In genomic region chr11:20258496-20258895, GRCh38 we compare ENCODE assay signal across 20 cellular contexts.
"Had no signal": no experiment of that assay in that cellular context is flagged by ENCODE, and none has a peak within 500 bp of the region (broad histone marks: within the 10 kb centered on the region; RNA-seq: fewer than 3 reads in every experiment).

No MANE protein-coding gene starts in this region.

- DNase-seq: activated CD4-positive, alpha-beta T cell treated with anti-CD3 and anti-CD28 coated beads, Interleukin-2, amount 10 ng/mL, durations not matched to agents 7 days and 5 days; activated CD4-positive, CD25-positive, alpha-beta regulatory T cell treated with anti-CD3 and anti-CD28 coated beads, Interleukin-2, amount 50 U/mL, for 72 hours; activated CD8-positive, alpha-beta T cell treated with anti-CD3 and anti-CD28 coated beads for 36 hours; activated gamma-delta T cell treated with Interleukin-2 at 50 U/mL for 16 hours; activated naive CD4-positive, alpha-beta T cell treated with anti-CD3 and anti-CD28 coated beads, Interleukin-2, amount 50 U/mL, for 16 hours; activated T-cell treated with anti-CD3 and anti-CD28 coated beads, Interleukin-2, amount 50 U/mL, for 4 hours; amniotic stem cell; brain microvascular endothelial cell; dorsolateral prefrontal cortex; effector memory CD4-positive, alpha-beta T cell; erythroblast; gastrocnemius medialis; islet precursor cell; naive thymus-derived CD8-positive, alpha-beta T cell; occipital lobe; right cardiac atrium; stimulated activated CD4-positive, alpha-beta T cell treated with anti-CD3 and anti-CD28 coated beads, Interleukin-15, amount 100 ng/mL, for 24 hours; stimulated activated CD4-positive, alpha-beta T cell treated with anti-CD3 and anti-CD28 coated beads, Interleukin-2, amount 100 ng/mL, for 24 hours; stimulated activated naive CD4-positive, alpha-beta T cell; T-helper 9 cell had no signal
